Comparison of ENCODE assay signal across 24 cellular contexts in the genomic region with DNA sequence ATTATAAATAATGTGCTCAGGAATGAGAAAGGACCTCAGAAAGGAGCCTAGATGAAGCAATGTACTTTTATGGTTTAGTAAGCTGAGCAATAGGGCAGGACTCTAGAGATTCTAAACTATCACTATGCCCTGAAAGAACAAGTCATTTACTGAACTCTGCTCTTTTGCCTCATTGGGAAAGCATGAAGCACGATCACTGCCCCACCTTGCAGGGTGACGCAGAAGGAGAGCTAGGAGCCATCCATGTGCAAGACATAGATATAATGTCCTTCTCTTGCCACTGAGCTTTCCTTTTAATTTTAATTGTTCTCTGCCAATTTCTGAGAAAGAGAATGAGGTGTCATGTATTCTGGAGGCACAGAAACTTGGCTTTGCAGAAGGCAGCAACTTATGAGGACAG.
DNase-seq lines count a peak whose midpoint lies in the region; ATAC-seq, FAIRE-seq and TF ChIP-seq lines count a peak whose summit lies in the region.
"Had no signal": no experiment of that assay in that cellular context is flagged by ENCODE, and none has a peak within 500 bp of the region (broad histone marks: within the 10 kb centered on the region; RNA-seq: fewer than 3 reads in every experiment).

No MANE protein-coding gene starts in this region.

- WGBS in liver = 34% methylated on average over 2 of the region's 2 CpGs
- WGBS in HepG2 (ENCODE audit: low lambda C conversion rate) = 0% methylated on average over 2 of the region's 2 CpGs

- H3K27ac ChIP-seq in liver (ENCODE audit: low read depth in 1 of 2, low read length in 2 of 2) (peak overlapping the region in 1 of 2 donors; percentile 49), HepG2 (ENCODE audit: extremely low read length, insufficient read depth, low read length) (no peak overlapping the region), left ventricle myocardium inferior (replicated peaks) (peak overlapping the region; percentile 5), SJCRH30 (no peak overlapping the region)
- H3K27ac ChIP-seq: BLaER1, SK-N-MC had no signal

- H4K20me1 ChIP-seq in HepG2 (ENCODE audit: insufficient read depth, low read length) = no peaks in the 10 kb centered on the region
- H4K20me1 ChIP-seq: BLaER1 had no signal

- TF ChIP-seq RAD21 in liver (IDR thresholded peaks at IDR 0.05) (peak; percentile 49 to 50), HepG2 (CRISPR knock-in tag; IDR thresholded peaks at IDR 0.05) (no peak)

- DNase-seq in HepG2 (ENCODE audit: low spot score) (no peak), left ventricle myocardium inferior (no peak), left lobe of liver (ENCODE audit: low spot score) (peak; percentile 76), SJCRH30 (no peak)
- no peak for DNase-seq in activated naive CD4-positive, alpha-beta T cell (lab: John Stamatoyannopoulos, UW)
- no peak for DNase-seq in activated CD4-positive, CD25-positive, alpha-beta regulatory T cell treated with anti-CD3 and anti-CD28 coated beads, Interleukin-2, amount 50 U/mL, for 72 hours
- DNase-seq: CD4-positive, CD25-positive, alpha-beta regulatory T cell; DMS153; H9; KBM-7; MV-4-11; NCI-H1105; NCI-H146; NCI-H2029; NCI-H446; NCI-H524 treated with DMSO at 0.1 percent for 48 hours; NCI-H774; RPMI8226; SHP77 treated with DMSO at 0.1 percent for 48 hours had no signal

- POLR2A ChIA-PET in HepG2 (lab: Yijun Ruan, JAX) = no interaction called here

- no peak for ATAC-seq in HepG2
- peak; percentile 73 for ATAC-seq in left lobe of liver
- ATAC-seq in HG03432 (IDR thresholded peaks at IDR 0.05; ENCODE audit: unreplicated experiment) = no peak
- ATAC-seq: GM23338 had no signal

- TF ChIP-seq EP300 in HepG2 (IDR thresholded peaks at IDR 0.05; ENCODE audit: low read depth in 2 of 2, low read length in 2 of 2) (no peak), HepG2 (CRISPR knock-in tag; IDR thresholded peaks at IDR 0.05; ENCODE audit: borderline replicate concordance) (no peak)

- H3K4me3 ChIP-seq in liver (ENCODE audit: low read depth in 1 of 3, low read length in 3 of 3) = no peak overlapping the region
- no peak overlapping the region for H3K4me3 ChIP-seq in HepG2 (replicated peaks in 1 of 3; ENCODE audit: insufficient read depth in 1 of 3, low read depth in 2 of 3, low read length in 3 of 3)
- no peak overlapping the region for H3K4me3 ChIP-seq in left ventricle myocardium inferior
- no peak overlapping the region for H3K4me3 ChIP-seq in SJCRH30
- H3K4me3 ChIP-seq: BLaER1, GM23338, SK-N-MC had no signal

- H3K9me3 ChIP-seq in liver (ENCODE audit: control insufficient read depth in 4 of 4, low read length in 3 of 4) = no peaks in the 10 kb centered on the region
- peaks cover 44% of the 10 kb centered on the region for H3K9me3 ChIP-seq in HepG2 (ENCODE audit: low read length)
- H3K9me3 ChIP-seq in left ventricle myocardium inferior (replicated peaks) = no peaks in the 10 kb centered on the region
- H3K9me3 ChIP-seq in SJCRH30 (replicated peaks) = no peaks in the 10 kb centered on the region
- H3K9me3 ChIP-seq: BLaER1 had no signal

- CTCF ChIA-PET in HepG2 (lab: Yijun Ruan, JAX; ENCODE audit: low intra/inter-chr PET ratio, low total read pairs) = no interaction called here

- H3K9ac ChIP-seq in liver (ENCODE audit: low read depth in 1 of 2, low read length in 2 of 2) (no peak overlapping the region), HepG2 (ENCODE audit: insufficient read depth, low read depth, low read length) (no peak overlapping the region)
- H3K9ac ChIP-seq: BLaER1 had no signal

- no TSS peak for BruUV-seq in HepG2 (replicated peaks; lab: Mats Ljungman, UMichigan)

- intact Hi-C loops in HepG2 (cut with micrococcal nuclease; ENCODE audit: unreplicated experiment) = no loop called here
- intact Hi-C loops in left ventricle myocardium inferior (cut with micrococcal nuclease) = no loop called here

- H3K27me3 ChIP-seq in liver (ENCODE audit: control insufficient read depth in 4 of 4, insufficient read depth in 4 of 4, low read length in 3 of 4) (no peaks in the 10 kb centered on the region), HepG2 (ENCODE audit: control insufficient read depth in 1 of 2, insufficient read depth in 2 of 2, low read length in 2 of 2) (no peaks in the 10 kb centered on the region), left ventricle myocardium inferior (ENCODE audit: low read depth) (peaks cover 20% of the 10 kb centered on the region), SJCRH30 (no peaks in the 10 kb centered on the region)
- H3K27me3 ChIP-seq: BLaER1 had no signal

- H3K4me2 ChIP-seq in HepG2 (ENCODE audit: low read depth, low read length) = no peak overlapping the region
- H3K4me2 ChIP-seq: BLaER1, GM23338 had no signal

- H3K36me3 ChIP-seq in liver (ENCODE audit: control insufficient read depth in 4 of 4, insufficient read depth in 3 of 4, low read depth in 1 of 4, low read length in 3 of 4) = no peaks in the 10 kb centered on the region
- no peaks in the 10 kb centered on the region for H3K36me3 ChIP-seq in HepG2 (replicated peaks in 1 of 2; ENCODE audit: control insufficient read depth in 1 of 2, insufficient read depth in 2 of 2, low read length in 2 of 2)
- H3K36me3 ChIP-seq in left ventricle myocardium inferior = no peaks in the 10 kb centered on the region
- H3K36me3 ChIP-seq in SJCRH30 = no peaks in the 10 kb centered on the region
- H3K36me3 ChIP-seq: BLaER1 had no signal

- no peaks in the 10 kb centered on the region for H3K79me2 ChIP-seq in HepG2 (ENCODE audit: insufficient read depth, low read length)

- no peak for TF ChIP-seq POLR2A in HepG2 (IDR thresholded peaks at IDR 0.05; ENCODE audit: insufficient read depth in 1 of 2, low read depth in 2 of 2, low read length in 2 of 2)

- in situ Hi-C loops in HepG2 (cut with HindIII; ENCODE audit: extremely low pct_ligation_motif_present, low pct_unique_long_range_greater_than_20kb) = no loop called here

- H3K4me1 ChIP-seq in liver (ENCODE audit: control insufficient read depth in 4 of 4, insufficient read depth in 4 of 4, low read length in 3 of 4) (peaks cover 2 to 36% (median 29%) of the 10 kb centered on the region in 4 donors), HepG2 (ENCODE audit: insufficient read depth, low read length) (no peaks in the 10 kb centered on the region), left ventricle myocardium inferior (no peaks in the 10 kb centered on the region), SJCRH30 (no peaks in the 10 kb centered on the region)
- H3K4me1 ChIP-seq: BLaER1 had no signal

- FAIRE-seq in HepG2 (lab: Jason Lieb, UNC) = no peak

- TF ChIP-seq CTCF in liver (IDR thresholded peaks at IDR 0.05; ENCODE audit: low read depth, low read length, missing input control) (no peak), HepG2 (CRISPR knock-in tag; IDR thresholded peaks at IDR 0.05) (no peak), left ventricle myocardium inferior (IDR thresholded peaks at IDR 0.05; ENCODE audit: borderline replicate concordance) (no peak)

- H2AFZ ChIP-seq in HepG2 (ENCODE audit: low read length) = no peak overlapping the region
- H2AFZ ChIP-seq: GM23338 had no signal

TF ChIP-seq in liver, 16 proteins besides CTCF, POLR2A, EP300 and RAD21 (continues in another document):
- TF ChIP-seq TAF1 (conservative IDR thresholded peaks at IDR 0.05) = no peak
- TF ChIP-seq, protein P1, sequence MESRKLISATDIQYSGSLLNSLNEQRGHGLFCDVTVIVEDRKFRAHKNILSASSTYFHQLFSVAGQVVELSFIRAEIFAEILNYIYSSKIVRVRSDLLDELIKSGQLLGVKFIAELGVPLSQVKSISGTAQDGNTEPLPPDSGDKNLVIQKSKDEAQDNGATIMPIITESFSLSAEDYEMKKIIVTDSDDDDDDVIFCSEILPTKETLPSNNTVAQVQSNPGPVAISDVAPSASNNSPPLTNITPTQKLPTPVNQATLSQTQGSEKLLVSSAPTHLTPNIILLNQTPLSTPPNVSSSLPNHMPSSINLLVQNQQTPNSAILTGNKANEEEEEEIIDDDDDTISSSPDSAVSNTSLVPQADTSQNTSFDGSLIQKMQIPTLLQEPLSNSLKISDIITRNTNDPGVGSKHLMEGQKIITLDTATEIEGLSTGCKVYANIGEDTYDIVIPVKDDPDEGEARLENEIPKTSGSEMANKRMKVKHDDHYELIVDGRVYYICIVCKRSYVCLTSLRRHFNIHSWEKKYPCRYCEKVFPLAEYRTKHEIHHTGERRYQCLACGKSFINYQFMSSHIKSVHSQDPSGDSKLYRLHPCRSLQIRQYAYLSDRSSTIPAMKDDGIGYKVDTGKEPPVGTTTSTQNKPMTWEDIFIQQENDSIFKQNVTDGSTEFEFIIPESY (IDR thresholded peaks at IDR 0.05) = peak; percentile 25
- TF ChIP-seq FOXA1 (IDR thresholded peaks at IDR 0.05) = no peak
- TF ChIP-seq HNF4A (conservative IDR thresholded peaks at IDR 0.05) = peak; percentile 95 to 96
- no peak for TF ChIP-seq NR2F2 (IDR thresholded peaks at IDR 0.05)
- TF ChIP-seq JUND (IDR thresholded peaks at IDR 0.05) = peak; percentile 58 to 83
- TF ChIP-seq FOXA2 (IDR thresholded peaks at IDR 0.05) = no peak

TF ChIP-seq in HepG2, 621 proteins besides CTCF, POLR2A, EP300 and RAD21 (continues in another document):
- TF ChIP-seq, protein P2, sequence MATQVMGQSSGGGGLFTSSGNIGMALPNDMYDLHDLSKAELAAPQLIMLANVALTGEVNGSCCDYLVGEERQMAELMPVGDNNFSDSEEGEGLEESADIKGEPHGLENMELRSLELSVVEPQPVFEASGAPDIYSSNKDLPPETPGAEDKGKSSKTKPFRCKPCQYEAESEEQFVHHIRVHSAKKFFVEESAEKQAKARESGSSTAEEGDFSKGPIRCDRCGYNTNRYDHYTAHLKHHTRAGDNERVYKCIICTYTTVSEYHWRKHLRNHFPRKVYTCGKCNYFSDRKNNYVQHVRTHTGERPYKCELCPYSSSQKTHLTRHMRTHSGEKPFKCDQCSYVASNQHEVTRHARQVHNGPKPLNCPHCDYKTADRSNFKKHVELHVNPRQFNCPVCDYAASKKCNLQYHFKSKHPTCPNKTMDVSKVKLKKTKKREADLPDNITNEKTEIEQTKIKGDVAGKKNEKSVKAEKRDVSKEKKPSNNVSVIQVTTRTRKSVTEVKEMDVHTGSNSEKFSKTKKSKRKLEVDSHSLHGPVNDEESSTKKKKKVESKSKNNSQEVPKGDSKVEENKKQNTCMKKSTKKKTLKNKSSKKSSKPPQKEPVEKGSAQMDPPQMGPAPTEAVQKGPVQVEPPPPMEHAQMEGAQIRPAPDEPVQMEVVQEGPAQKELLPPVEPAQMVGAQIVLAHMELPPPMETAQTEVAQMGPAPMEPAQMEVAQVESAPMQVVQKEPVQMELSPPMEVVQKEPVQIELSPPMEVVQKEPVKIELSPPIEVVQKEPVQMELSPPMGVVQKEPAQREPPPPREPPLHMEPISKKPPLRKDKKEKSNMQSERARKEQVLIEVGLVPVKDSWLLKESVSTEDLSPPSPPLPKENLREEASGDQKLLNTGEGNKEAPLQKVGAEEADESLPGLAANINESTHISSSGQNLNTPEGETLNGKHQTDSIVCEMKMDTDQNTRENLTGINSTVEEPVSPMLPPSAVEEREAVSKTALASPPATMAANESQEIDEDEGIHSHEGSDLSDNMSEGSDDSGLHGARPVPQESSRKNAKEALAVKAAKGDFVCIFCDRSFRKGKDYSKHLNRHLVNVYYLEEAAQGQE (IDR thresholded peaks at IDR 0.05; ENCODE audit: borderline replicate concordance in 1 of 2, low read depth in 1 of 2, low read length in 2 of 2) = no peak
- TF ChIP-seq ZNF121 (CRISPR knock-in tag; IDR thresholded peaks at IDR 0.05) (no peak), HOXA3 (CRISPR knock-in tag; IDR thresholded peaks at IDR 0.05) (no peak), ZNF746 (CRISPR knock-in tag; IDR thresholded peaks at IDR 0.05) (no peak)
